ENCODE assay signal across 1 cellular context in genomic region chr11:119357069-119357468, GRCh38.
TF ChIP-seq lines count a peak whose summit lies in the region.

No MANE protein-coding gene starts in this region.

TF ChIP-seq in H1, 55 proteins besides CTCF, POLR2A, EP300 and RAD21:
- TF ChIP-seq BACH1 (IDR thresholded peaks at IDR 0.05; ENCODE audit: low read length) (no peak), GABPA (IDR thresholded peaks at IDR 0.05; ENCODE audit: borderline replicate concordance, insufficient read depth, low read length) (no peak)
